1 cellular context compared by ENCODE assay signal in the genomic region with DNA sequence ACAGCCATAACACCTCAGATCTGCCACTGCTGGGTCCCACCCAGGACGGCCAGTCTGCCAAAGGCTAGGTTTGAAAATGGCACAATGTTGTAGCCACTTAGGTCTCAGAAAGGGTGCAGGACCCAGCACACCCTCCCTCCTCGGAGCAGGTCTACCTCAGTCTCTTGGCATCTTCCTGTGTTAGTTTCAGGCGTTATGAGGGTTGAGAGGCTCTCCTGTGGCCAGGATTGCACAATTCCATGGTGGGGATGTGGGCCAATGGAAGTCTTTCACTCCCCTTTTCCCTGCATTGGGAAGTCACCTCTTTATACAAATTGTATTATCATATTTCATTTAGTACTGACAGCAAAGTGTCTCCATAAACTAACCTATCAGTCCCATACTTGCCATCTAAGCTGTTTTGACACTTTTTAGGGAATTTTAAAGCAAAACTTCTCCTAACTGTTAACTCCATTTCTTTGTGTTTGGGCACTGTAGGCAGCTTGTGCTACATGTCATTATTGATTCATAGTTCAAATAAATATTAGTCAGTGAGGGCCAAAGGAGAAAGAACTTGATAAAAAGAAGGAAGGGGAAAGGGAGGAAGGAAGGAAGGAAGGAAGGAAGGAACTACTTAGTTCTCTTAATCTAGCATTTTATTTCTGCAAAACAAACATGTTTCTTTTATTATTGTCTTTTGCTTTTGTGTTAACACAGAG.
TF ChIP-seq lines count a peak whose summit lies in the region.

No MANE protein-coding gene starts in this region.

TF ChIP-seq in HCT116, 20 proteins besides CTCF, POLR2A, EP300 and RAD21 (continued from another document):
- TF ChIP-seq ELF1 (IDR thresholded peaks at IDR 0.05; ENCODE audit: borderline replicate concordance, low read depth) (no peak), ZFX (IDR thresholded peaks at IDR 0.05) (no peak), FOSL1 (IDR thresholded peaks at IDR 0.05; ENCODE audit: low read depth) (no peak)
- TF ChIP-seq, protein P1, sequence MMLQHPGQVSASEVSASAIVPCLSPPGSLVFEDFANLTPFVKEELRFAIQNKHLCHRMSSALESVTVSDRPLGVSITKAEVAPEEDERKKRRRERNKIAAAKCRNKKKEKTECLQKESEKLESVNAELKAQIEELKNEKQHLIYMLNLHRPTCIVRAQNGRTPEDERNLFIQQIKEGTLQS (IDR thresholded peaks at IDR 0.05), result no peak
